Comparison of ENCODE assay signal across 12 cellular contexts in the genomic region with DNA sequence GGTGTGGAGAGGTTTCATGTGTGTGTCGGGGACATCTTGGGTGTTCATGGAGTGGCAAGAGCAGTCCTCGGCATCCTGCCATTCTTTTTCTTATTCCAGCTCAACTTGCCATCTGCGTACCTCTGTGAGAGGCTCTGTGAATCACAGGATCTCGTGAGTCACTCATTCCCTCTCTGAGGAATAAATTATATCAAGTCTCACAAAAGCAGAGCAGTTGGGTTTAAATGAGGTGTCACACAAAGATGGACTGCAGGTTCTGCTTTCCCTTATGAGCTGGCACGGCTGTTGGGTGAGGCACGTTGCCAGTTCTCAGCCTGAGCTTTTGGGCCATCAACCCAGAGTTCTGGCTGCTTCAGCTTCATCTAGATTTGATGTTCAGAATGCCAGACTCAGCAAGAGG. TPM values are rescaled to one million over a fixed set of nuclear protein-coding genes. Genes with fewer than 3 reads are reported as not detected.
DNase-seq lines count a peak whose midpoint lies in the region; ATAC-seq, FAIRE-seq and TF ChIP-seq lines count a peak whose summit lies in the region.
"Had no signal": no experiment of that assay in that cellular context is flagged by ENCODE, and none has a peak within 500 bp of the region (broad histone marks: within the 10 kb centered on the region; RNA-seq: fewer than 3 reads in every experiment).

No MANE protein-coding gene starts in this region.

- H3K36me3 ChIP-seq in kidney epithelial cell (ENCODE audit: control insufficient read depth, insufficient read depth, low read length), result no peaks in the 10 kb centered on the region
- H3K36me3 ChIP-seq: left ventricle myocardium inferior, right atrium auricular region had no signal

- H3K36me3 Mint-ChIP-seq in brain, result no peaks in the 10 kb centered on the region

- peaks cover 0 to 7% (median 0%) of the 10 kb centered on the region in 5 experiments for H3K9me3 Mint-ChIP-seq in brain
- H3K9me3 Mint-ChIP-seq: activated T-helper 17 cell treated with anti-CD3 and anti-CD28 coated beads, Interleukin-2, amount 50 U/mL, for 72 hours; endodermal cell had no signal

- H3K4me1 Mint-ChIP-seq in brain, result no peaks in the 10 kb centered on the region
- H3K4me1 Mint-ChIP-seq: activated T-helper 17 cell treated with anti-CD3 and anti-CD28 coated beads, Interleukin-2, amount 50 U/mL, for 72 hours; endodermal cell had no signal

- H3K4me3 ChIP-seq in AG09309 (ENCODE audit: control insufficient read depth, low read depth, low read length) (no peak overlapping the region), kidney epithelial cell (ENCODE audit: low read depth, low read length) (no peak overlapping the region)
- H3K4me3 ChIP-seq: left ventricle myocardium inferior, right atrium auricular region had no signal

- peaks cover 3% of the 10 kb centered on the region for H3K27me3 Mint-ChIP-seq in brain
- H3K27me3 Mint-ChIP-seq: activated T-helper 17 cell treated with anti-CD3 and anti-CD28 coated beads, Interleukin-2, amount 50 U/mL, for 72 hours had no signal

- peak overlapping the region in 4 of 5 experiments; percentile 76 to 95 (median 88) for H3K27ac Mint-ChIP-seq in brain
- H3K27ac Mint-ChIP-seq: activated T-helper 17 cell treated with anti-CD3 and anti-CD28 coated beads, Interleukin-2, amount 50 U/mL, for 72 hours; endodermal cell had no signal

- peak; percentile 67 for DNase-seq in AG09309 (ENCODE audit: low read depth)
- DNase-seq in HS-5 (ENCODE audit: low read depth), result peak; percentile 89
- peak; percentile 82 for DNase-seq in kidney epithelial cell (ENCODE audit: low read depth)
- DNase-seq in GM12891 (ENCODE audit: insufficient read length, low spot score), result no peak
- no peak for DNase-seq in NCI-H2081 (lab: John Stamatoyannopoulos, UW)
- no peak for DNase-seq in NCI-H1436 (lab: John Stamatoyannopoulos, UW)
- DNase-seq: endodermal cell, left ventricle myocardium inferior had no signal

- no peak for FAIRE-seq in GM12891 (lab: Jason Lieb, UNC)

- TF ChIP-seq CTCF in AG09309 (IDR thresholded peaks at IDR 0.05; ENCODE audit: control insufficient read depth, insufficient read depth, low read depth, low read length, missing control alignments) (no peak), brain (conservative IDR thresholded peaks at IDR 0.05) (no peak), kidney epithelial cell (IDR thresholded peaks at IDR 0.05; ENCODE audit: insufficient read depth, low read length, poor library complexity, severe bottlenecking) (no peak)

- no peak for ATAC-seq in GM18873 (IDR thresholded peaks at IDR 0.05; ENCODE audit: low FRiP score, unreplicated experiment)
- ATAC-seq: activated T-helper 17 cell treated with anti-CD3 and anti-CD28 coated beads, Interleukin-2, amount 50 U/mL, for 72 hours had no signal

- H3K4me3 Mint-ChIP-seq in brain, result peak overlapping the region in 2 of 5 experiments; percentile 20 to 32
- H3K4me3 Mint-ChIP-seq: activated T-helper 17 cell treated with anti-CD3 and anti-CD28 coated beads, Interleukin-2, amount 50 U/mL, for 72 hours; endodermal cell had no signal

- H3K27me3 ChIP-seq in kidney epithelial cell (ENCODE audit: control insufficient read depth, insufficient read depth, low read length), result no peaks in the 10 kb centered on the region
- H3K27me3 ChIP-seq: right atrium auricular region had no signal

- no peak for TF ChIP-seq POLR2A in GM12891 (IDR thresholded peaks at IDR 0.05; ENCODE audit: low read depth, low read length)

TF ChIP-seq in GM12891, 5 proteins besides CTCF, POLR2A, EP300 and RAD21:
- TF ChIP-seq SPI1 (IDR thresholded peaks at IDR 0.05; ENCODE audit: low read depth, low read length), result no peak
- TF ChIP-seq POU2F2 (IDR thresholded peaks at IDR 0.05; ENCODE audit: low read depth, low read length), result no peak
- TF ChIP-seq PAX5 (IDR thresholded peaks at IDR 0.05; ENCODE audit: insufficient read depth, low read length, severe bottlenecking), result no peak
- TF ChIP-seq TAF1 (IDR thresholded peaks at IDR 0.05; ENCODE audit: low read depth, low read length), result no peak
- TF ChIP-seq POLR2AphosphoS5 (IDR thresholded peaks at IDR 0.05; ENCODE audit: low read depth, low read length), result no peak

RNA-seq across cellular contexts. Expression of gene OCIAD2, which starts 6.8 kb away (rescaled TPM):
- polyA plus RNA-seq in brain (ENCODE audit: insufficient read depth, low read depth, low replicate concordance), result 201 TPM
- 384 and 439 TPM in 2 replicates for total RNA-seq in kidney epithelial cell
- 70.0 TPM for polyA plus RNA-seq in GM12891 (2012; ENCODE audit: low read depth, missing spikeins)

Comparison
In these comparisons a context has a peak if more than half of its experiments do, and no peak if none do; other contexts are left out.
1. DNase-seq: peak in AG09309 (single experiment), HS-5 (single experiment) and kidney epithelial cell (single experiment); none in GM12891 (single experiment), NCI-H2081 (0 of 2) and NCI-H1436 (single experiment).